ENCODE assay signal across 1 cellular context in the genomic region with DNA sequence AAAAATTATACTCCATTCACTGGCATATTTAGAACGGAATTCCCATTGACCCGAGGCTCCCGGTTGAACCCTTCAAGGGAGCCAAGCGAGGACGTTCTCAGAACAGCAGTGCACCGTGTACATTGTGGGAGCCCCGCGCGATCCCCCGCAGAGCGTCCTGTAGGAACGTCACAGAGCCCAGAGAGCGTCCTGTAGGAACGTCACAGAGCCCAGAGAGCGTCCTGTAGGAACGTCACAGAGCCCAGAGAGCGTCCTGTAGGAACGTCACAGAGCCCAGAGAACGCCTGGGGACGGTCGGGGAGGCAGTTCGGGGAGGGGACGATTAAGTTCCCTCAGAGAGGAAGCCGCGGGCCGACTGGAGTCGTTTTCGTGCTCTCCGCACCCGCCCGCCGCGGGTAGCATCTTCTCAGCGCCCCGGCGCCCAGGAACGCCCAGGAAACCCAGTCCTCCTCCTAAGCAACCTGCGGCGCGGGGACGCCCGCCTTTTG.
A peak's percentile ranks its signal among the peaks of the same experiment; 100 is the strongest.
TF ChIP-seq lines count a peak whose summit lies in the region.

No MANE protein-coding gene starts in this region.

TF ChIP-seq in GM12878, 131 proteins besides CTCF, POLR2A, EP300 and RAD21 (continued from another document and continues in another):
- TF ChIP-seq, protein P1, sequence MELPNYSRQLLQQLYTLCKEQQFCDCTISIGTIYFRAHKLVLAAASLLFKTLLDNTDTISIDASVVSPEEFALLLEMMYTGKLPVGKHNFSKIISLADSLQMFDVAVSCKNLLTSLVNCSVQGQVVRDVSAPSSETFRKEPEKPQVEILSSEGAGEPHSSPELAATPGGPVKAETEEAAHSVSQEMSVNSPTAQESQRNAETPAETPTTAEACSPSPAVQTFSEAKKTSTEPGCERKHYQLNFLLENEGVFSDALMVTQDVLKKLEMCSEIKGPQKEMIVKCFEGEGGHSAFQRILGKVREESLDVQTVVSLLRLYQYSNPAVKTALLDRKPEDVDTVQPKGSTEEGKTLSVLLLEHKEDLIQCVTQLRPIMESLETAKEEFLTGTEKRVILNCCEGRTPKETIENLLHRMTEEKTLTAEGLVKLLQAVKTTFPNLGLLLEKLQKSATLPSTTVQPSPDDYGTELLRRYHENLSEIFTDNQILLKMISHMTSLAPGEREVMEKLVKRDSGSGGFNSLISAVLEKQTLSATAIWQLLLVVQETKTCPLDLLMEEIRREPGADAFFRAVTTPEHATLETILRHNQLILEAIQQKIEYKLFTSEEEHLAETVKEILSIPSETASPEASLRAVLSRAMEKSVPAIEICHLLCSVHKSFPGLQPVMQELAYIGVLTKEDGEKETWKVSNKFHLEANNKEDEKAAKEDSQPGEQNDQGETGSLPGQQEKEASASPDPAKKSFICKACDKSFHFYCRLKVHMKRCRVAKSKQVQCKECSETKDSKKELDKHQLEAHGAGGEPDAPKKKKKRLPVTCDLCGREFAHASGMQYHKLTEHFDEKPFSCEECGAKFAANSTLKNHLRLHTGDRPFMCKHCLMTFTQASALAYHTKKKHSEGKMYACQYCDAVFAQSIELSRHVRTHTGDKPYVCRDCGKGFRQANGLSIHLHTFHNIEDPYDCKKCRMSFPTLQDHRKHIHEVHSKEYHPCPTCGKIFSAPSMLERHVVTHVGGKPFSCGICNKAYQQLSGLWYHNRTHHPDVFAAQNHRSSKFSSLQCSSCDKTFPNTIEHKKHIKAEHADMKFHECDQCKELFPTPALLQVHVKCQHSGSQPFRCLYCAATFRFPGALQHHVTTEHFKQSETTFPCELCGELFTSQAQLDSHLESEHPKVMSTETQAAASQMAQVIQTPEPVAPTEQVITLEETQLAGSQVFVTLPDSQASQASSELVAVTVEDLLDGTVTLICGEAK (IDR thresholded peaks at IDR 0.05; ENCODE audit: borderline replicate concordance) = no peak
- TF ChIP-seq RAD51 (IDR thresholded peaks at IDR 0.05) (no peak), KAT2A (conservative IDR thresholded peaks at IDR 0.05; ENCODE audit: control insufficient read depth, low read depth, low read length) (no peak), TCF3 (IDR thresholded peaks at IDR 0.05; ENCODE audit: borderline replicate concordance, insufficient read depth, low read depth, low read length) (no peak), POLR2AphosphoS2 (IDR thresholded peaks at IDR 0.05; ENCODE audit: low read depth, low read length) (no peak), FOXK2 (IDR thresholded peaks at IDR 0.05) (no peak), FOS (IDR thresholded peaks at IDR 0.05; ENCODE audit: borderline replicate concordance, extremely low read depth, insufficient read length) (no peak), TAF1 (IDR thresholded peaks at IDR 0.05; ENCODE audit: borderline replicate concordance, low read depth, low read length) (no peak), STAT3 (IDR thresholded peaks at IDR 0.05; ENCODE audit: low read depth, low read length) (no peak), MTA3 (IDR thresholded peaks at IDR 0.05; ENCODE audit: borderline replicate concordance, low read length) (peak; percentile 9; the same call in 1 of the 2 replicates), HDAC6 (IDR thresholded peaks at IDR 0.05; ENCODE audit: unreplicated experiment) (no peak), YBX1 (IDR thresholded peaks at IDR 0.05) (no peak), NBN (IDR thresholded peaks at IDR 0.05) (peak; percentile 66; the same call in 1 of the 2 replicates), SPI1 (IDR thresholded peaks at IDR 0.05; ENCODE audit: borderline replicate concordance, insufficient read depth, low read depth, low read length) (no peak), RELA (IDR thresholded peaks at IDR 0.05; ENCODE audit: borderline replicate concordance, partially characterized antibody) (no peak), ZSCAN29 (IDR thresholded peaks at IDR 0.05) (peak; percentile 71; the same call in 1 of the 2 replicates), HDAC2 (IDR thresholded peaks at IDR 0.05) (no peak), POU2F2 (IDR thresholded peaks at IDR 0.05; ENCODE audit: borderline replicate concordance, low read depth, low read length) (no peak), CHD2 (IDR thresholded peaks at IDR 0.05; ENCODE audit: borderline replicate concordance, low read depth, low read length) (no peak), NR2C2 (IDR thresholded peaks at IDR 0.05; ENCODE audit: borderline replicate concordance, control insufficient read depth, insufficient read length, low read depth) (no peak), RB1 (IDR thresholded peaks at IDR 0.05; ENCODE audit: borderline replicate concordance) (no peak), NRF1 (conservative IDR thresholded peaks at IDR 0.05; ENCODE audit: low read depth, low read length) (no peak), PAX8 (IDR thresholded peaks at IDR 0.05) (no peak), HCFC1 (IDR thresholded peaks at IDR 0.05; ENCODE audit: low read length) (no peak), TCF7 (IDR thresholded peaks at IDR 0.05; ENCODE audit: borderline replicate concordance) (no peak), BCL11A (IDR thresholded peaks at IDR 0.05; ENCODE audit: low read depth, low read length) (no peak), RCOR1 (conservative IDR thresholded peaks at IDR 0.05; ENCODE audit: low read depth, low read length) (no peak), POLR2AphosphoS5 (IDR thresholded peaks at IDR 0.05; ENCODE audit: low read length) (no peak), GATAD2B (conservative IDR thresholded peaks at IDR 0.05; ENCODE audit: low read depth) (no peak), PML (IDR thresholded peaks at IDR 0.05; ENCODE audit: low read length) (0 out of 2 replicates have a peak, but pooled peaks have one; percentile 10)
- TF ChIP-seq, protein P2, sequence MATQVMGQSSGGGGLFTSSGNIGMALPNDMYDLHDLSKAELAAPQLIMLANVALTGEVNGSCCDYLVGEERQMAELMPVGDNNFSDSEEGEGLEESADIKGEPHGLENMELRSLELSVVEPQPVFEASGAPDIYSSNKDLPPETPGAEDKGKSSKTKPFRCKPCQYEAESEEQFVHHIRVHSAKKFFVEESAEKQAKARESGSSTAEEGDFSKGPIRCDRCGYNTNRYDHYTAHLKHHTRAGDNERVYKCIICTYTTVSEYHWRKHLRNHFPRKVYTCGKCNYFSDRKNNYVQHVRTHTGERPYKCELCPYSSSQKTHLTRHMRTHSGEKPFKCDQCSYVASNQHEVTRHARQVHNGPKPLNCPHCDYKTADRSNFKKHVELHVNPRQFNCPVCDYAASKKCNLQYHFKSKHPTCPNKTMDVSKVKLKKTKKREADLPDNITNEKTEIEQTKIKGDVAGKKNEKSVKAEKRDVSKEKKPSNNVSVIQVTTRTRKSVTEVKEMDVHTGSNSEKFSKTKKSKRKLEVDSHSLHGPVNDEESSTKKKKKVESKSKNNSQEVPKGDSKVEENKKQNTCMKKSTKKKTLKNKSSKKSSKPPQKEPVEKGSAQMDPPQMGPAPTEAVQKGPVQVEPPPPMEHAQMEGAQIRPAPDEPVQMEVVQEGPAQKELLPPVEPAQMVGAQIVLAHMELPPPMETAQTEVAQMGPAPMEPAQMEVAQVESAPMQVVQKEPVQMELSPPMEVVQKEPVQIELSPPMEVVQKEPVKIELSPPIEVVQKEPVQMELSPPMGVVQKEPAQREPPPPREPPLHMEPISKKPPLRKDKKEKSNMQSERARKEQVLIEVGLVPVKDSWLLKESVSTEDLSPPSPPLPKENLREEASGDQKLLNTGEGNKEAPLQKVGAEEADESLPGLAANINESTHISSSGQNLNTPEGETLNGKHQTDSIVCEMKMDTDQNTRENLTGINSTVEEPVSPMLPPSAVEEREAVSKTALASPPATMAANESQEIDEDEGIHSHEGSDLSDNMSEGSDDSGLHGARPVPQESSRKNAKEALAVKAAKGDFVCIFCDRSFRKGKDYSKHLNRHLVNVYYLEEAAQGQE (IDR thresholded peaks at IDR 0.05; ENCODE audit: low read depth, low read length) = no peak
- TF ChIP-seq, protein P3, sequence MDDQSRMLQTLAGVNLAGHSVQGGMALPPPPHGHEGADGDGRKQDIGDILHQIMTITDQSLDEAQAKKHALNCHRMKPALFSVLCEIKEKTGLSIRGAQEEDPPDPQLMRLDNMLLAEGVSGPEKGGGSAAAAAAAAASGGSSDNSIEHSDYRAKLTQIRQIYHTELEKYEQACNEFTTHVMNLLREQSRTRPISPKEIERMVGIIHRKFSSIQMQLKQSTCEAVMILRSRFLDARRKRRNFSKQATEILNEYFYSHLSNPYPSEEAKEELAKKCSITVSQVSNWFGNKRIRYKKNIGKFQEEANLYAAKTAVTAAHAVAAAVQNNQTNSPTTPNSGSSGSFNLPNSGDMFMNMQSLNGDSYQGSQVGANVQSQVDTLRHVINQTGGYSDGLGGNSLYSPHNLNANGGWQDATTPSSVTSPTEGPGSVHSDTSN (IDR thresholded peaks at IDR 0.05; ENCODE audit: insufficient replicate concordance, low read depth, low read length) = no peak
- TF ChIP-seq, protein P4, sequence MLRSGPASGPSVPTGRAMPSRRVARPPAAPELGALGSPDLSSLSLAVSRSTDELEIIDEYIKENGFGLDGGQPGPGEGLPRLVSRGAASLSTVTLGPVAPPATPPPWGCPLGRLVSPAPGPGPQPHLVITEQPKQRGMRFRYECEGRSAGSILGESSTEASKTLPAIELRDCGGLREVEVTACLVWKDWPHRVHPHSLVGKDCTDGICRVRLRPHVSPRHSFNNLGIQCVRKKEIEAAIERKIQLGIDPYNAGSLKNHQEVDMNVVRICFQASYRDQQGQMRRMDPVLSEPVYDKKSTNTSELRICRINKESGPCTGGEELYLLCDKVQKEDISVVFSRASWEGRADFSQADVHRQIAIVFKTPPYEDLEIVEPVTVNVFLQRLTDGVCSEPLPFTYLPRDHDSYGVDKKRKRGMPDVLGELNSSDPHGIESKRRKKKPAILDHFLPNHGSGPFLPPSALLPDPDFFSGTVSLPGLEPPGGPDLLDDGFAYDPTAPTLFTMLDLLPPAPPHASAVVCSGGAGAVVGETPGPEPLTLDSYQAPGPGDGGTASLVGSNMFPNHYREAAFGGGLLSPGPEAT (IDR thresholded peaks at IDR 0.05; ENCODE audit: low read depth) = 0 out of 2 replicates have a peak, but pooled peaks have one; percentile 20
- TF ChIP-seq, protein P5, sequence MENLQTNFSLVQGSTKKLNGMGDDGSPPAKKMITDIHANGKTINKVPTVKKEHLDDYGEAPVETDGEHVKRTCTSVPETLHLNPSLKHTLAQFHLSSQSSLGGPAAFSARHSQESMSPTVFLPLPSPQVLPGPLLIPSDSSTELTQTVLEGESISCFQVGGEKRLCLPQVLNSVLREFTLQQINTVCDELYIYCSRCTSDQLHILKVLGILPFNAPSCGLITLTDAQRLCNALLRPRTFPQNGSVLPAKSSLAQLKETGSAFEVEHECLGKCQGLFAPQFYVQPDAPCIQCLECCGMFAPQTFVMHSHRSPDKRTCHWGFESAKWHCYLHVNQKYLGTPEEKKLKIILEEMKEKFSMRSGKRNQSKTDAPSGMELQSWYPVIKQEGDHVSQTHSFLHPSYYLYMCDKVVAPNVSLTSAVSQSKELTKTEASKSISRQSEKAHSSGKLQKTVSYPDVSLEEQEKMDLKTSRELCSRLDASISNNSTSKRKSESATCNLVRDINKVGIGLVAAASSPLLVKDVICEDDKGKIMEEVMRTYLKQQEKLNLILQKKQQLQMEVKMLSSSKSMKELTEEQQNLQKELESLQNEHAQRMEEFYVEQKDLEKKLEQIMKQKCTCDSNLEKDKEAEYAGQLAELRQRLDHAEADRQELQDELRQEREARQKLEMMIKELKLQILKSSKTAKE (IDR thresholded peaks at IDR 0.05; ENCODE audit: low read depth, poor library complexity, severe bottlenecking) = no peak
- TF ChIP-seq, protein P6, sequence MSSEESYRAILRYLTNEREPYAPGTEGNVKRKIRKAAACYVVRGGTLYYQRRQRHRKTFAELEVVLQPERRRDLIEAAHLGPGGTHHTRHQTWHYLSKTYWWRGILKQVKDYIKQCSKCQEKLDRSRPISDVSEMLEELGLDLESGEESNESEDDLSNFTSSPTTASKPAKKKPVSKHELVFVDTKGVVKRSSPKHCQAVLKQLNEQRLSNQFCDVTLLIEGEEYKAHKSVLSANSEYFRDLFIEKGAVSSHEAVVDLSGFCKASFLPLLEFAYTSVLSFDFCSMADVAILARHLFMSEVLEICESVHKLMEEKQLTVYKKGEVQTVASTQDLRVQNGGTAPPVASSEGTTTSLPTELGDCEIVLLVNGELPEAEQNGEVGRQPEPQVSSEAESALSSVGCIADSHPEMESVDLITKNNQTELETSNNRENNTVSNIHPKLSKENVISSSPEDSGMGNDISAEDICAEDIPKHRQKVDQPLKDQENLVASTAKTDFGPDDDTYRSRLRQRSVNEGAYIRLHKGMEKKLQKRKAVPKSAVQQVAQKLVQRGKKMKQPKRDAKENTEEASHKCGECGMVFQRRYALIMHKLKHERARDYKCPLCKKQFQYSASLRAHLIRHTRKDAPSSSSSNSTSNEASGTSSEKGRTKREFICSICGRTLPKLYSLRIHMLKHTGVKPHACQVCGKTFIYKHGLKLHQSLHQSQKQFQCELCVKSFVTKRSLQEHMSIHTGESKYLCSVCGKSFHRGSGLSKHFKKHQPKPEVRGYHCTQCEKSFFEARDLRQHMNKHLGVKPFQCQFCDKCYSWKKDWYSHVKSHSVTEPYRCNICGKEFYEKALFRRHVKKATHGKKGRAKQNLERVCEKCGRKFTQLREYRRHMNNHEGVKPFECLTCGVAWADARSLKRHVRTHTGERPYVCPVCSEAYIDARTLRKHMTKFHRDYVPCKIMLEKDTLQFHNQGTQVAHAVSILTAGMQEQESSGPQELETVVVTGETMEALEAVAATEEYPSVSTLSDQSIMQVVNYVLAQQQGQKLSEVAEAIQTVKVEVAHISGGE (CRISPR knock-in tag; IDR thresholded peaks at IDR 0.05) = no peak
- TF ChIP-seq, protein P7, sequence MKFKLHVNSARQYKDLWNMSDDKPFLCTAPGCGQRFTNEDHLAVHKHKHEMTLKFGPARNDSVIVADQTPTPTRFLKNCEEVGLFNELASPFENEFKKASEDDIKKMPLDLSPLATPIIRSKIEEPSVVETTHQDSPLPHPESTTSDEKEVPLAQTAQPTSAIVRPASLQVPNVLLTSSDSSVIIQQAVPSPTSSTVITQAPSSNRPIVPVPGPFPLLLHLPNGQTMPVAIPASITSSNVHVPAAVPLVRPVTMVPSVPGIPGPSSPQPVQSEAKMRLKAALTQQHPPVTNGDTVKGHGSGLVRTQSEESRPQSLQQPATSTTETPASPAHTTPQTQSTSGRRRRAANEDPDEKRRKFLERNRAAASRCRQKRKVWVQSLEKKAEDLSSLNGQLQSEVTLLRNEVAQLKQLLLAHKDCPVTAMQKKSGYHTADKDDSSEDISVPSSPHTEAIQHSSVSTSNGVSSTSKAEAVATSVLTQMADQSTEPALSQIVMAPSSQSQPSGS (IDR thresholded peaks at IDR 0.05; ENCODE audit: low read length) = no peak
- TF ChIP-seq, protein P8, sequence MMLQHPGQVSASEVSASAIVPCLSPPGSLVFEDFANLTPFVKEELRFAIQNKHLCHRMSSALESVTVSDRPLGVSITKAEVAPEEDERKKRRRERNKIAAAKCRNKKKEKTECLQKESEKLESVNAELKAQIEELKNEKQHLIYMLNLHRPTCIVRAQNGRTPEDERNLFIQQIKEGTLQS (IDR thresholded peaks at IDR 0.05; ENCODE audit: borderline replicate concordance, extremely low read depth, low read depth, low read length) = no peak
- TF ChIP-seq, protein P9, sequence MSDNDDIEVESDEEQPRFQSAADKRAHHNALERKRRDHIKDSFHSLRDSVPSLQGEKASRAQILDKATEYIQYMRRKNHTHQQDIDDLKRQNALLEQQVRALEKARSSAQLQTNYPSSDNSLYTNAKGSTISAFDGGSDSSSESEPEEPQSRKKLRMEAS (IDR thresholded peaks at IDR 0.05; ENCODE audit: low read depth, low read length) = no peak
